Comparison of ENCODE assay signal across 4 cellular contexts in the genomic region with DNA sequence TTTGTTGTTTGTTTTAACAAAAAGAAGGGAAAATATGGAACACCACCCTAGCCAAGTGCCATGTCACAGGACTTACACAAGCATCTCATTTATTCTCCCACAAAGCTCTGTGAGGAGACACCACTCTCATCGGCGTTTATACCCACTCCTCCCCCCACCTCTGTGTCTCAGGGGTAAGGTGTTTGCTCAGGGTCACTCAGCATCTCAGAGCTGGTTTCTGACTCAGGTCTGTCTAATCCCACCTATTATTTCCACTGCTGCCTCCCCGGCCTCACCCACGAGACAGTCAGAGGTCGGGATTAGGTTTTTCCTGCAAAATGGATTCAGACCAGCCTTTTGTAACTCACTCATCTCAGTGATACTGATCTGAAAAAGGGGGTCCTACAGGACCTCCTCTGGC.
"Had no signal": no experiment of that assay in that cellular context is flagged by ENCODE, and none has a peak within 500 bp of the region (broad histone marks: within the 10 kb centered on the region; RNA-seq: fewer than 3 reads in every experiment).

No MANE protein-coding gene starts in this region.

- DNase-seq: H7, KBM-7 had no signal

- ATAC-seq: GM23338, HCT116 had no signal
